In the genomic region with DNA sequence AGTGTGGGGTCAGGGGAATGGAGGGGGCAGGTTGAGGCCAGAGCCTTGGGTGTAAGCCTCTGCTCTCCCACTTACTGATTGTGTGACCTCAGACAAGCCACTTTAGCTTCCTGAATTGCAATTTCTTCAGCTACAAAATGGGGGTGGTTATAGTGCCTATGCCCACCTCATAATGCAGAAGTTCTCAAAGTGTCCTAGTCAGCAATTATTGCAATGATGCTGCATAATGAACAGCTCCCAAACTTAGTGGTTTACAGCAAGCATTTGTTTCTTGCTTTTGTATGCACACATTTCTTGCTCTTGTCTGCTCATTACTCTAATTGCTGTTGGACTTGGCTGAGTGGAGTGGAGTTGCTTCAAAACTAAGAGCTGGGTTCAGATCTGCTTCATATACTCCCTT, we compare ENCODE assay signal across 9 cellular contexts. TPM values are rescaled to one million over a fixed set of nuclear protein-coding genes. Genes with fewer than 3 reads are reported as not detected.
"Had no signal": no experiment of that assay in that cellular context is flagged by ENCODE, and none has a peak within 500 bp of the region (broad histone marks: within the 10 kb centered on the region; RNA-seq: fewer than 3 reads in every experiment).

No MANE protein-coding gene starts in this region.

- FAIRE-seq: H1, H54 had no signal

- ATAC-seq: GM23338 had no signal

- DNase-seq: H9, HCEC 1CT, KG1 had no signal

- H3K4me2 ChIP-seq: GM23338 had no signal

- H3K4me3 ChIP-seq: GM23338 had no signal

- H3K27ac ChIP-seq: HL-60 had no signal

- H2AFZ ChIP-seq: GM23338 had no signal

RNA-seq across cellular contexts. Expression of gene CYP4F22, which starts 36.0 kb away (rescaled TPM):
- total RNA-seq: H1, H9, HT1080 had no signal
- polyA plus RNA-seq: H1, IgD-negative memory B cell had no signal
